Comparison of ENCODE assay signal across 15 cellular contexts in genomic region chr7:123270553-123270952, GRCh38.
DNase-seq lines count a peak whose midpoint lies in the region; TF ChIP-seq lines count a peak whose summit lies in the region.
"Had no signal": no experiment of that assay in that cellular context is flagged by ENCODE, and none has a peak within 500 bp of the region (broad histone marks: within the 10 kb centered on the region; RNA-seq: fewer than 3 reads in every experiment).

No MANE protein-coding gene starts in this region.

- H2BK15ac ChIP-seq in mesendoderm (replicated peaks; ENCODE audit: low read depth) = no peak overlapping the region

- H3K79me2 ChIP-seq in ACC112 (ENCODE audit: control insufficient read depth, insufficient read depth, low read length, unreplicated experiment) = no peaks in the 10 kb centered on the region
- no peaks in the 10 kb centered on the region for H3K79me2 ChIP-seq in mesendoderm (ENCODE audit: control insufficient read depth, insufficient read depth, low read length)

- no peak for TF ChIP-seq POLR2A in breast epithelium (IDR thresholded peaks at IDR 0.05)
- TF ChIP-seq POLR2A in adrenal gland (IDR thresholded peaks at IDR 0.05) = no peak

- no peak for TF ChIP-seq CTCF in breast epithelium (IDR thresholded peaks at IDR 0.05)
- no peak for TF ChIP-seq CTCF in adrenal gland (IDR thresholded peaks at IDR 0.05)

- H4K5ac ChIP-seq in mesendoderm (ENCODE audit: low read length) = no peak overlapping the region

- H2AFZ ChIP-seq in ACC112 (ENCODE audit: low read length, unreplicated experiment) = peak overlapping the region; percentile 15
- H2AFZ ChIP-seq: GM23248 had no signal

- DNase-seq in NCI-H460 (ENCODE audit: extremely low read depth, low read depth) (peak; percentile 80), mesendoderm (peak; percentile 71), SKM-1 treated with dmso at 0.1 percent for 144 hours (lab: John Stamatoyannopoulos, UW; ENCODE audit: unreplicated experiment) (no peak), breast epithelium (ENCODE audit: low spot score in 2 of 2) (no peak), adrenal gland (no peak)
- DNase-seq: 8988T; Calu3; CD8-positive, alpha-beta T cell; DMS79 treated with DMSO at 0.1 percent for 48 hours; GM23248; HCEC 1CT had no signal

- H3K18ac ChIP-seq in mesendoderm (ENCODE audit: low read length) = no peak overlapping the region

- H3K36me3 ChIP-seq in ACC112 (ENCODE audit: insufficient read depth, low read length) = no peaks in the 10 kb centered on the region
- no peaks in the 10 kb centered on the region for H3K36me3 ChIP-seq in mesendoderm (ENCODE audit: control insufficient read depth, insufficient read depth, low read length)
- no peaks in the 10 kb centered on the region for H3K36me3 ChIP-seq in skeletal muscle satellite cell (ENCODE audit: insufficient read depth, low read length)
- no peaks in the 10 kb centered on the region for H3K36me3 ChIP-seq in breast epithelium
- H3K36me3 ChIP-seq in adrenal gland (replicated peaks in 1 of 2) = no peaks in the 10 kb centered on the region
- H3K36me3 ChIP-seq: BLaER1 treated with 17β-estradiol and CSF1 and Interleukin-3, amounts not matched to agents 10 nM and 100 nM had no signal

- no peak overlapping the region for H2BK5ac ChIP-seq in mesendoderm (ENCODE audit: low read length)

- no peak overlapping the region for H2BK120ac ChIP-seq in mesendoderm (ENCODE audit: low read depth, low read length)

- no peak overlapping the region for H3K4me2 ChIP-seq in mesendoderm (ENCODE audit: low read length)
- H3K4me2 ChIP-seq in skeletal muscle satellite cell (ENCODE audit: low read length) = peak overlapping the region; percentile 62
- H3K4me2 ChIP-seq: BLaER1 treated with 17β-estradiol and CSF1 and Interleukin-3, amounts not matched to agents 10 nM and 100 nM had no signal

- no peak overlapping the region for H3K9ac ChIP-seq in mesendoderm (ENCODE audit: low read length)
- no peak overlapping the region for H3K9ac ChIP-seq in skeletal muscle satellite cell (ENCODE audit: low read depth, low read length)
- H3K9ac ChIP-seq: BLaER1 treated with 17β-estradiol and CSF1 and Interleukin-3, amounts not matched to agents 10 nM and 100 nM; GM23248 had no signal

- no peaks in the 10 kb centered on the region for H3K79me1 ChIP-seq in mesendoderm (ENCODE audit: low read length)

- H3K27me3 ChIP-seq in ACC112 (ENCODE audit: insufficient read depth, low read length) = no peaks in the 10 kb centered on the region
- no peaks in the 10 kb centered on the region for H3K27me3 ChIP-seq in mesendoderm (ENCODE audit: insufficient read depth, low read length, poor library complexity)
- no peaks in the 10 kb centered on the region for H3K27me3 ChIP-seq in skeletal muscle satellite cell (ENCODE audit: control insufficient read depth, insufficient read depth, low read length)
- no peaks in the 10 kb centered on the region for H3K27me3 ChIP-seq in breast epithelium
- H3K27me3 ChIP-seq in adrenal gland = no peaks in the 10 kb centered on the region
- H3K27me3 ChIP-seq: BLaER1 treated with 17β-estradiol and CSF1 and Interleukin-3, amounts not matched to agents 10 nM and 100 nM had no signal

- H3K4me3 ChIP-seq in ACC112 (ENCODE audit: low read depth, low read length) (no peak overlapping the region), mesendoderm (ENCODE audit: low read length) (no peak overlapping the region), skeletal muscle satellite cell (ENCODE audit: low read length) (no peak overlapping the region), breast epithelium (no peak overlapping the region), adrenal gland (no peak overlapping the region)
- H3K4me3 ChIP-seq: BLaER1 treated with 17β-estradiol and CSF1 and Interleukin-3, amounts not matched to agents 10 nM and 100 nM; GM12878; GM23248 had no signal

- no peaks in the 10 kb centered on the region for H3K9me3 ChIP-seq in skeletal muscle satellite cell (replicated peaks; ENCODE audit: low read length)
- H3K9me3 ChIP-seq in breast epithelium = no peaks in the 10 kb centered on the region
- H3K9me3 ChIP-seq in adrenal gland (replicated peaks in 1 of 3) = no peaks in the 10 kb centered on the region
- H3K9me3 ChIP-seq: BLaER1 treated with 17β-estradiol and CSF1 and Interleukin-3, amounts not matched to agents 10 nM and 100 nM had no signal

- H3K23ac ChIP-seq in mesendoderm (ENCODE audit: low read length) = no peak overlapping the region

- peak overlapping the region; percentile 94 for H3K27ac ChIP-seq in ACC112 (ENCODE audit: low read depth, low read length)
- H3K27ac ChIP-seq in mesendoderm (ENCODE audit: low read depth, low read length) = no peak overlapping the region
- H3K27ac ChIP-seq in breast epithelium = no peak overlapping the region
- no peak overlapping the region for H3K27ac ChIP-seq in adrenal gland
- H3K27ac ChIP-seq: BLaER1 treated with 17β-estradiol and CSF1 and Interleukin-3, amounts not matched to agents 10 nM and 100 nM; GM23248 had no signal

- WGBS in mesendoderm (ENCODE audit: extremely low coverage, insufficient coverage, low lambda C conversion rate) = no CpG with 5 or more reads among the region's 1 CpG
- 61 to 77% (median 72%) methylated on average over 1 of the region's 1 CpG for WGBS in adrenal gland, 4 donors

- no peak overlapping the region for H3K4ac ChIP-seq in mesendoderm (ENCODE audit: low read depth, low read length)

- no peak overlapping the region for H4K8ac ChIP-seq in mesendoderm (ENCODE audit: low read depth, low read length)

- intact Hi-C loops in breast epithelium (cut with DNase I; ENCODE audit: low total_unique reads) = no loop called here
- intact Hi-C loops in adrenal gland (cut with DNase I) = no loop called here

- H3K4me1 ChIP-seq in ACC112 (ENCODE audit: control insufficient read depth, insufficient read depth, low read length, unreplicated experiment) (peaks cover 37% of the 10 kb centered on the region), mesendoderm (ENCODE audit: control insufficient read depth, low read depth, low read length) (peaks cover 7% of the 10 kb centered on the region), skeletal muscle satellite cell (ENCODE audit: control insufficient read depth, insufficient read depth, low read length) (peaks cover 31% of the 10 kb centered on the region), breast epithelium (no peaks in the 10 kb centered on the region), adrenal gland (replicated peaks in 1 of 2) (no peaks in the 10 kb centered on the region)
- H3K4me1 ChIP-seq: BLaER1 treated with 17β-estradiol and CSF1 and Interleukin-3, amounts not matched to agents 10 nM and 100 nM had no signal

- no peak overlapping the region for H2AK5ac ChIP-seq in mesendoderm (ENCODE audit: low read length)

- H3K56ac ChIP-seq in mesendoderm (ENCODE audit: low read length) = no peak overlapping the region

Comparison
In these comparisons a context has a peak if more than half of its experiments do, and no peak if none do; other contexts are left out.
1. DNase-seq: peak in NCI-H460 (single experiment) and mesendoderm (single experiment); none in SKM-1 treated with dmso at 0.1 percent for 144 hours (single experiment), breast epithelium (0 of 2) and adrenal gland (0 of 7).